ENCODE assay signal across 19 cellular contexts in the genomic region with DNA sequence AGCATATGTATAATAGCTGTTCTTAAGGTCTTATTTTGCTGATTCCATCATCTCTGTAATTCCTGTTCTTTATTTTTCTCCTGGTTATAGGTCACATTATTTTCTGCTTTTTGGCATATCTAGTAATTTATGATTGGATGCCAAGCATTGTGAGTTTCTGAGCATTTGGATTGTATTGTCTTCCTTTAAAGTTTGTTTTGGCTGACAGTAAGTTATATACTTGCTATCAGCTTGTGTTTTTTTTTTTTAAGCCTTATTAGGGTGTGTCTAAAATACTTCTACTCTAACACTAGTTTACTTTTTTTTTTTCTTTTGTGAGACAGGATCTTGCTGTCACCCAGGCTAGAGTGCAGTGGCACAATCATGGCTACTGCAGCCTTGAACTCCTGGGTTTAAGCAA. TPM values are rescaled to one million over a fixed set of nuclear protein-coding genes. Genes with fewer than 3 reads are reported as not detected.
DNase-seq lines count a peak whose midpoint lies in the region; ATAC-seq and TF ChIP-seq lines count a peak whose summit lies in the region.
"Had no signal": no experiment of that assay in that cellular context is flagged by ENCODE, and none has a peak within 500 bp of the region (broad histone marks: within the 10 kb centered on the region; RNA-seq: fewer than 3 reads in every experiment).

No MANE protein-coding gene starts in this region.

- peaks cover 7 to 8% of the 10 kb centered on the region in 2 donors for H3K9me3 Mint-ChIP-seq in activated T-cell treated with anti-CD3 and anti-CD28 coated beads, Interleukin-2, amount 50 U/mL, for 72 hours

- H3K4me3 Mint-ChIP-seq in activated T-cell treated with anti-CD3 and anti-CD28 coated beads, Interleukin-2, amount 50 U/mL, for 72 hours, result no peak overlapping the region

- no peak for DNase-seq in activated T-cell treated with anti-CD3 and anti-CD28 coated beads, Interleukin-2, amount 50 U/mL, for 72 hours
- DNase-seq in activated T-cell treated with anti-CD3 and anti-CD28 coated beads, Interleukin-2, amount 50 U/mL, for 48 hours, result no peak
- DNase-seq in dermis blood vessel endothelial cell, result peak; percentile 25
- peak; percentile 62 for DNase-seq in fibroblast of the aortic adventitia (ENCODE audit: low read depth)
- no peak for DNase-seq in NCI-H748 (lab: John Stamatoyannopoulos, UW; ENCODE audit: unreplicated experiment)
- no peak for DNase-seq in DMS 273 (lab: John Stamatoyannopoulos, UW; ENCODE audit: unreplicated experiment)
- DNase-seq: 8988T; ACHN; AML-193; C1 segment of cervical spinal cord; Calu3; CD4-positive, alpha-beta memory T cell; COR-L47; DMS153; DND-41; GOT3 had no signal

- H3K4me3 ChIP-seq in fibroblast of the aortic adventitia (ENCODE audit: low read depth, low read length), result no peak overlapping the region
- H3K4me3 ChIP-seq: A549, HAP-1 had no signal

- H3K36me3 Mint-ChIP-seq in activated T-cell treated with anti-CD3 and anti-CD28 coated beads, Interleukin-2, amount 50 U/mL, for 72 hours (ENCODE audit: insufficient read depth in 2 of 2), result peaks cover 18 to 32% of the 10 kb centered on the region in 2 donors

- TF ChIP-seq CTCF in fibroblast of the aortic adventitia (IDR thresholded peaks at IDR 0.05; ENCODE audit: insufficient read depth, low read length), result no peak

- H3K27ac Mint-ChIP-seq in activated T-cell treated with anti-CD3 and anti-CD28 coated beads, Interleukin-2, amount 50 U/mL, for 72 hours, result peak overlapping the region; percentile 43

- ATAC-seq in activated T-cell treated with anti-CD3 and anti-CD28 coated beads, Interleukin-2, amount 50 U/mL, for 72 hours (replicated peaks in 1 of 2), result no peak
- no peak for ATAC-seq in GM18502 (IDR thresholded peaks at IDR 0.05; ENCODE audit: poor library complexity, unreplicated experiment)
- ATAC-seq: A549 had no signal

- H3K27me3 Mint-ChIP-seq in activated T-cell treated with anti-CD3 and anti-CD28 coated beads, Interleukin-2, amount 50 U/mL, for 72 hours (ENCODE audit: low read depth), result no peaks in the 10 kb centered on the region
- H3K27me3 Mint-ChIP-seq: CD4-positive, alpha-beta memory T cell had no signal

- H3K4me1 Mint-ChIP-seq in activated T-cell treated with anti-CD3 and anti-CD28 coated beads, Interleukin-2, amount 50 U/mL, for 72 hours (ENCODE audit: low read depth), result peaks cover 21% of the 10 kb centered on the region

RNA-seq across cellular contexts. Expression of gene MKRN2, which starts 10.1 kb away (rescaled TPM):
- total RNA-seq in activated T-cell treated with anti-CD3 and anti-CD28 coated beads, Interleukin-2, amount 50 U/mL, for 72 hours, result 10 to 100 TPM; 31.2 to 32.4 TPM
- 40.5 and 43.4 TPM in 2 replicates for total RNA-seq in dermis blood vessel endothelial cell
- 28.8 and 41.4 TPM in 2 replicates for total RNA-seq in fibroblast of the aortic adventitia (ENCODE audit: low replicate concordance)

RNA-seq across cellular contexts. Expression of gene MKRN2OS, which starts 21.7 kb away (rescaled TPM):
- total RNA-seq in activated T-cell treated with anti-CD3 and anti-CD28 coated beads, Interleukin-2, amount 50 U/mL, for 72 hours, result not detected
- not detected in 2 replicates for total RNA-seq in dermis blood vessel endothelial cell
- not detected in 2 replicates for total RNA-seq in fibroblast of the aortic adventitia (ENCODE audit: low replicate concordance)
- total RNA-seq: CD4-positive, alpha-beta memory T cell had no signal

Comparison
In these comparisons a context has a peak if more than half of its experiments do, and no peak if none do; other contexts are left out.
1. DNase-seq: peak in dermis blood vessel endothelial cell (single experiment) and fibroblast of the aortic adventitia (single experiment); none in activated T-cell treated with anti-CD3 and anti-CD28 coated beads, Interleukin-2, amount 50 U/mL, for 72 hours (0 of 2), activated T-cell treated with anti-CD3 and anti-CD28 coated beads, Interleukin-2, amount 50 U/mL, for 48 hours (0 of 2), NCI-H748 (single experiment) and DMS 273 (single experiment).